8 cellular contexts compared by ENCODE assay signal in the genomic region with DNA sequence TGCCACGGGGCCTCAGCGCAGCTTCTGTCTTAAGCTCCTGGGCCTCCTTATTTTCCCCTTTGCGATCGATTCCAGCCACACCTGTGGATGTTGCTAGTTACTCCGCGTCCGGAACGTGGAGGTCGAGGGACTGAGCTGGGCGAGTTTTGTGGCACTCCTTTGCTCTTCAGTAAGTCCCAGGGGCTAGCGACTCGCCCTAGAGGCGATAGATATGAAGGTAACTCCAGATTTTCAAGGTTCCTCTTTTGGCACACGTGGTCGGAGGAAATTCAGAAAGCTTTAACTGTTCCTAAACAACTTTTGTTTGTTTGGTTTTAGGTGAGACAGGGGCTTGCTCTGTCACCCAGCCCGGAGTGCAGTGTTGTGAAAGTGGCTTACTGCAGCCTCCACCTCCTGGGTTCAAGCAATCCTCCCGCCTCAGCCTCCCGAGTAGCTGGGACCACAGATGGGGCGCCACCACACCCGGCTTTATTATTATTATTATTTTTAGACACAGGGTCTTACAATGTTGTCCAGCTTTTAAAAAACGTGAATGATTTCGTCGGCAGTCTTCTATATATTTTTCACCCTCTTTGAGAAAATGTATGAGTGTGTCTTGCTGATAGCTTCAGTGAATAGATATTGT. TPM values are rescaled to one million over a fixed set of nuclear protein-coding genes. Genes with fewer than 3 reads are reported as not detected.
DNase-seq lines count a peak whose midpoint lies in the region; ATAC-seq and TF ChIP-seq lines count a peak whose summit lies in the region.

No MANE protein-coding gene starts in this region.

- peak; percentile 15 for DNase-seq in stimulated activated CD4-positive, alpha-beta T cell treated with anti-CD3 and anti-CD28 coated beads, Interleukin-4, amount 100 ng/mL, for 24 hours
- no peak for DNase-seq in stimulated activated CD4-positive, alpha-beta T cell treated with anti-CD3 and anti-CD28 coated beads, Interleukin-15, amount 100 ng/mL, for 24 hours
- DNase-seq in NOMO-1 treated with DMSO at 0.1 percent for 48 hours (lab: John Stamatoyannopoulos, UW; ENCODE audit: unreplicated experiment) (peak; percentile 89), brain microvascular endothelial cell (no peak), kidney glomerular epithelial cell (lab: John Stamatoyannopoulos, UW) (peak; percentile 65), SK-N-DZ (ENCODE audit: low spot score) (no peak)

- H3K27ac ChIP-seq in brain microvascular endothelial cell (peak overlapping the region; percentile 73), subcutaneous abdominal adipose tissue (ENCODE audit: low read depth, low read length) (peak overlapping the region; percentile 98)

- ATAC-seq in HG02798 (IDR thresholded peaks at IDR 0.05; ENCODE audit: poor library complexity, unreplicated experiment) = peak; percentile 25

- H3K4me1 ChIP-seq in subcutaneous abdominal adipose tissue (ENCODE audit: control insufficient read depth in 5 of 5, insufficient read depth in 5 of 5, low read length in 5 of 5) = peaks cover 0 to 33% (median 23%) of the 10 kb centered on the region in 5 donors

- no peaks in the 10 kb centered on the region for H3K9me3 ChIP-seq in subcutaneous abdominal adipose tissue (ENCODE audit: control insufficient read depth in 5 of 5, low read length in 5 of 5)

- H3K9ac ChIP-seq in subcutaneous abdominal adipose tissue (ENCODE audit: low read length in 5 of 5) = peak overlapping the region; percentile 81 to 97 (median 93)

- TF ChIP-seq CTCF in brain microvascular endothelial cell (IDR thresholded peaks at IDR 0.05; ENCODE audit: low read depth, low read length, missing control alignments) = peak; percentile 3

- no peaks in the 10 kb centered on the region for H3K27me3 ChIP-seq in brain microvascular endothelial cell (replicated peaks)
- no peaks in the 10 kb centered on the region for H3K27me3 ChIP-seq in subcutaneous abdominal adipose tissue (ENCODE audit: control insufficient read depth in 5 of 5, insufficient read depth in 4 of 5, low read length in 5 of 5)

- in situ Hi-C loops in brain microvascular endothelial cell (cut with HindIII; ENCODE audit: low pct_ligation_motif_present, low sequenced_read_pairs) = no loop called here

- peak overlapping the region; percentile 78 for H3K4me3 ChIP-seq in brain microvascular endothelial cell (ENCODE audit: low read depth, low read length)
- peak overlapping the region; percentile 83 to 94 (median 92) for H3K4me3 ChIP-seq in subcutaneous abdominal adipose tissue (ENCODE audit: low read depth in 1 of 5, low read length in 5 of 5)

- H3K36me3 ChIP-seq in brain microvascular endothelial cell (replicated peaks) (peaks cover 4% of the 10 kb centered on the region), subcutaneous abdominal adipose tissue (ENCODE audit: control insufficient read depth in 5 of 5, insufficient read depth in 5 of 5, low read length in 5 of 5) (peaks cover 0 to 14% (median 6%) of the 10 kb centered on the region in 5 donors)

RNA-seq across cellular contexts. Expression of gene MFSD1, which starts 0.7 kb away (rescaled TPM):
- 64.7 and 66.2 TPM in 2 replicates for polyA plus RNA-seq in SK-N-DZ (2014; cell fraction: cytosol; rRNA removed)
- polyA plus RNA-seq in SK-N-DZ (2014; cell fraction: nucleus; rRNA removed) = 30.5 and 36.8 TPM in 2 replicates

Comparison
In these comparisons a context has a peak if more than half of its experiments do, and no peak if none do; other contexts are left out.
1. DNase-seq: peak in stimulated activated CD4-positive, alpha-beta T cell treated with anti-CD3 and anti-CD28 coated beads, Interleukin-4, amount 100 ng/mL, for 24 hours (single experiment), NOMO-1 treated with DMSO at 0.1 percent for 48 hours (single experiment) and kidney glomerular epithelial cell (single experiment); none in stimulated activated CD4-positive, alpha-beta T cell treated with anti-CD3 and anti-CD28 coated beads, Interleukin-15, amount 100 ng/mL, for 24 hours (single experiment), brain microvascular endothelial cell (single experiment) and SK-N-DZ (single experiment).